Comparison of ENCODE assay signal across 22 cellular contexts in genomic region chr11:125924384-125925007, GRCh38. TPM values are rescaled to one million over a fixed set of nuclear protein-coding genes. Genes with fewer than 3 reads are reported as not detected.
"Had no signal": no experiment of that assay in that cellular context is flagged by ENCODE, and none has a peak within 500 bp of the region (broad histone marks: within the 10 kb centered on the region; RNA-seq: fewer than 3 reads in every experiment).

No MANE protein-coding gene starts in this region.

- H3K27me3 ChIP-seq: MG63 had no signal

- H3K9ac ChIP-seq: SK-N-SH had no signal

- H3K27ac ChIP-seq: RWPE1 had no signal

- H3K9me3 ChIP-seq: MG63, SK-N-SH had no signal

- H3K4me2 ChIP-seq: SK-N-SH had no signal

- DNase-seq: IMR-90, Karpas-422, KG1, MG63, NCI-H1105 treated with DMSO at 0.1 percent for 48 hours, NCI-H1417 treated with DMSO at 0.1 percent for 48 hours, NCI-H146, NCI-H1694 treated with DMSO at 0.1 percent for 48 hours, NCI-H1930, NCI-H2107, NCI-H2227 treated with DMSO at 0.1 percent for 48 hours, NCI-H524, NCI-H526 treated with DMSO at 0.1 percent for 48 hours, NCI-H748 treated with DMSO at 0.1 percent for 48 hours, SK-N-SH had no signal

- ATAC-seq: Panc1 had no signal

- H3K36me3 ChIP-seq: MG63 had no signal

- H3K4me3 ChIP-seq: MG63 had no signal

RNA-seq across cellular contexts. Expression of gene DDX25, which starts 20.2 kb away (rescaled TPM):
- total RNA-seq: HT-29, NCI-H460, PC-3 had no signal
- polyA plus RNA-seq: IMR-90 had no signal

RNA-seq across cellular contexts. Expression of gene VSIG10L2, which starts 21.3 kb away (rescaled TPM):
- total RNA-seq: OCI-LY7, PC-3, SK-MEL-5 had no signal
- polyA plus RNA-seq: IMR-90 had no signal
